ENCODE assay signal across 17 cellular contexts in genomic region chr15:63241316-63241715, GRCh38.
"Had no signal": no experiment of that assay in that cellular context is flagged by ENCODE, and none has a peak within 500 bp of the region (broad histone marks: within the 10 kb centered on the region; RNA-seq: fewer than 3 reads in every experiment).

No MANE protein-coding gene starts in this region.

- ATAC-seq: foreskin keratinocyte, left lobe of liver, mucosa of descending colon had no signal

- H3K27ac Mint-ChIP-seq: endodermal cell had no signal

- DNase-seq: effector CD4-positive, alpha-beta T cell; endodermal cell; erythroblast; foreskin keratinocyte; head of caudate nucleus; islet precursor cell; mammary epithelial cell; mucosa of descending colon; posterior cingulate gyrus; sigmoid colon; stimulated activated CD4-positive, alpha-beta T cell treated with anti-CD3 and anti-CD28 coated beads, Interleukin-2, amount 100 ng/mL, for 24 hours; stimulated activated CD4-positive, alpha-beta T cell treated with anti-CD3 and anti-CD28 coated beads, Interleukin-4, amount 100 ng/mL, for 4 hours; stimulated activated naive CD4-positive, alpha-beta T cell; stomach; substantia nigra; transverse colon had no signal

- H3K4me1 Mint-ChIP-seq: endodermal cell had no signal

- H3K4me3 Mint-ChIP-seq: endodermal cell had no signal
